In the genomic region with DNA sequence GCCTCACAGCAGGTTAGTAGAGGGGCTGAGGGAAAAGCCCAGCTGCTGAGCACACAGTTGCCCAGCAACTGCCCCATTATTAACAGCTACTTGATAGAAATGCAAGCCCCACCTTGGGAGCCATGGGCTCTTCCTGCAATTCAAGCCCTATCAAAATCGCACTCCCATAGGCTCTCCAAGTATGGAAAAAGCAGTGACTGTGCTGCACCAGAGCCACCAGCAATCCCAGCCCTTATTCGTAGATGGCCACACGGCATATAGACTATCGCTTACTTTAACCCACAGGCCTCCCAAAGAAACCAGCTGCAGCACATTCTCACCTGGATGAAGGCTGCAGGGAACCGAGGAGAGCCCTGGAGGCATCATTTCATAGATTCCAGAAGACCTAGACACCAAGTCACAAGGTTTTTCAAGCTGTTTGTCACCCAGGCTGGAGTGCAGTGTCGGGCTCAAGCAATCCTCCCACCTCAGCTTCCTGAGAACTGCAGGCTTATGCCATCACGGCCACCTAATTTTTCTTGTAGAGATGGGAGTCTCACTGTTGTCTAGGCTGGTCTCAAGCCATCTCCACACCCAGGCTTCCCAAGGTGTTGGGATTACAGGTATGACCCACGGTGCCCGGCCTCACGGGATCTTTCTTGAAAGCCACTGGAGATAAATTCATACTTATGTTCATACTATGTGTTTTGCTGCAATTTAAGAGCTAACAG, we compare ENCODE assay signal across 8 cellular contexts. TPM values are rescaled to one million over a fixed set of nuclear protein-coding genes. Genes with fewer than 3 reads are reported as not detected.
DNase-seq lines count a peak whose midpoint lies in the region; ATAC-seq and TF ChIP-seq lines count a peak whose summit lies in the region.

No MANE protein-coding gene starts in this region.

- no peaks in the 10 kb centered on the region for H3K9me3 Mint-ChIP-seq in stimulated activated naive CD8-positive, alpha-beta T cell treated with anti-CD3 and anti-CD28 coated beads, Interleukin-15, amount 100 ng/mL, for 72 hours

- ATAC-seq in gastroesophageal sphincter (no peak), HG03571 (IDR thresholded peaks at IDR 0.05; ENCODE audit: unreplicated experiment) (no peak)
- ATAC-seq in stimulated activated naive CD8-positive, alpha-beta T cell treated with anti-CD3 and anti-CD28 coated beads, Interleukin-15, amount 100 ng/mL, for 72 hours: peak; percentile 21

- H3K27ac ChIP-seq in RWPE1 (peak overlapping the region; percentile 65), gastroesophageal sphincter (peak overlapping the region in 3 of 4 donors; percentile 11 to 44 (median 14))

- intact Hi-C loops in lower leg skin (cut with DNase I; ENCODE audit: low total_unique reads): no loop called here

- peaks cover 30 to 55% of the 10 kb centered on the region in 2 donors for H3K36me3 ChIP-seq in gastroesophageal sphincter

- H3K4me3 ChIP-seq in gastroesophageal sphincter (no peak overlapping the region), lower leg skin (ENCODE audit: low read depth, poor library complexity, severe bottlenecking) (no peak overlapping the region)

- DNase-seq in activated CD8-positive, alpha-beta memory T cell treated with anti-CD3 and anti-CD28 coated beads for 24 hours: peak; percentile 74
- DNase-seq in activated CD8-positive, alpha-beta memory T cell treated with anti-CD3 and anti-CD28 coated beads, Interleukin-2, amount 50 U/mL, for 4 hours: no peak
- no peak for DNase-seq in RWPE1 (ENCODE audit: low spot score)
- DNase-seq in stimulated activated naive CD8-positive, alpha-beta T cell treated with anti-CD3 and anti-CD28 coated beads, Interleukin-15, amount 100 ng/mL, for 72 hours: no peak
- DNase-seq in ecto neural progenitor cell (ENCODE audit: low spot score): no peak
- no peak for DNase-seq in lower leg skin (ENCODE audit: low spot score in 2 of 2)

- POLR2A ChIA-PET in RWPE1 (lab: Yijun Ruan, JAX; ENCODE audit: low non-redundant PET): interaction anchor here (0.7 to 1.6 kb wide), 3 partner anchors 12 to 309 kb away, joined by 3 to 8 read pairs (median 6); a partner anchor contains a TSS

- H3K27ac Mint-ChIP-seq in stimulated activated naive CD8-positive, alpha-beta T cell treated with anti-CD3 and anti-CD28 coated beads, Interleukin-15, amount 100 ng/mL, for 72 hours: peak overlapping the region; percentile 52 to 90

- no peaks in the 10 kb centered on the region for H3K27me3 Mint-ChIP-seq in stimulated activated naive CD8-positive, alpha-beta T cell treated with anti-CD3 and anti-CD28 coated beads, Interleukin-15, amount 100 ng/mL, for 72 hours

- H3K4me1 Mint-ChIP-seq in stimulated activated naive CD8-positive, alpha-beta T cell treated with anti-CD3 and anti-CD28 coated beads, Interleukin-15, amount 100 ng/mL, for 72 hours: peaks cover 39% of the 10 kb centered on the region

- H3K4me1 ChIP-seq in gastroesophageal sphincter: peaks cover 0 to 24% (median 0%) of the 10 kb centered on the region in 3 donors

- H3K4me3 Mint-ChIP-seq in stimulated activated naive CD8-positive, alpha-beta T cell treated with anti-CD3 and anti-CD28 coated beads, Interleukin-15, amount 100 ng/mL, for 72 hours: no peak overlapping the region

- H3K9me3 ChIP-seq in gastroesophageal sphincter: no peaks in the 10 kb centered on the region

- H3K27me3 ChIP-seq in gastroesophageal sphincter: no peaks in the 10 kb centered on the region

- CTCF ChIA-PET in RWPE1 (lab: Yijun Ruan, JAX): interaction anchor here (0.6 to 2.0 kb wide), 4 partner anchors 9 to 290 kb away, joined by 3 to 14 read pairs (median 5); no protein-coding TSS in a partner anchor

- TF ChIP-seq POLR2A in gastroesophageal sphincter (IDR thresholded peaks at IDR 0.05) (no peak), lower leg skin (IDR thresholded peaks at IDR 0.05) (no peak)

- no peak for TF ChIP-seq EP300 in gastroesophageal sphincter (IDR thresholded peaks at IDR 0.05)

- no peak for TF ChIP-seq CTCF in RWPE1 (conservative IDR thresholded peaks at IDR 0.05; ENCODE audit: low read depth)
- no peak for TF ChIP-seq CTCF in gastroesophageal sphincter (IDR thresholded peaks at IDR 0.05)
- no peak for TF ChIP-seq CTCF in lower leg skin (IDR thresholded peaks at IDR 0.05)

- WGBS in gastroesophageal sphincter (ENCODE audit: low coverage in 1 of 2), 2 donors: 60 to 94% methylated on average over 1 to 3 of the region's 10 CpGs
- 65 to 73% methylated on average over 10 of the region's 10 CpGs for WGBS in lower leg skin, 2 donors

RNA-seq across cellular contexts. Expression of a gene that starts 11.3 kb away (rescaled TPM):
- total RNA-seq in gastroesophageal sphincter (100 to 1,000 TPM; 106 to 163 (median 147) TPM), lower leg skin (100 to 1,000 TPM in 3 of 4 donors, 10 to 100 TPM in 1; 82.4 to 145 (median 115) TPM)

RNA-seq across cellular contexts. Expression of a gene that starts 57.4 kb away (rescaled TPM):
- total RNA-seq in gastroesophageal sphincter (1 to 10 TPM; 3.0 to 5.7 (median 3.6) TPM), lower leg skin (1 to 10 TPM; 1.2 to 2.6 (median 1.8) TPM)
